1 cellular context compared by ENCODE assay signal in genomic region chr16:58492735-58493134, GRCh38.
TF ChIP-seq lines count a peak whose summit lies in the region.

No MANE protein-coding gene starts in this region.

TF ChIP-seq in SK-N-SH, 30 proteins besides CTCF, POLR2A, EP300 and RAD21 (continued from another document):
- TF ChIP-seq MAX (IDR thresholded peaks at IDR 0.05; ENCODE audit: low read depth) (no peak), YY1 (IDR thresholded peaks at IDR 0.05; ENCODE audit: low read depth) (no peak), GABPA (IDR thresholded peaks at IDR 0.05; ENCODE audit: low read depth) (no peak), EZH2phosphoT487 (IDR thresholded peaks at IDR 0.05; ENCODE audit: borderline replicate concordance, low read depth) (no peak), TEAD4 (IDR thresholded peaks at IDR 0.05; ENCODE audit: borderline replicate concordance, insufficient read depth) (no peak), FOSL2 (IDR thresholded peaks at IDR 0.05; ENCODE audit: borderline replicate concordance, low read depth) (no peak), PBX3 (IDR thresholded peaks at IDR 0.05) (no peak), MXI1 (IDR thresholded peaks at IDR 0.05; ENCODE audit: low read depth, low read length) (no peak), FOXM1 (IDR thresholded peaks at IDR 0.05; ENCODE audit: low read depth) (no peak)
- TF ChIP-seq, protein P1, sequence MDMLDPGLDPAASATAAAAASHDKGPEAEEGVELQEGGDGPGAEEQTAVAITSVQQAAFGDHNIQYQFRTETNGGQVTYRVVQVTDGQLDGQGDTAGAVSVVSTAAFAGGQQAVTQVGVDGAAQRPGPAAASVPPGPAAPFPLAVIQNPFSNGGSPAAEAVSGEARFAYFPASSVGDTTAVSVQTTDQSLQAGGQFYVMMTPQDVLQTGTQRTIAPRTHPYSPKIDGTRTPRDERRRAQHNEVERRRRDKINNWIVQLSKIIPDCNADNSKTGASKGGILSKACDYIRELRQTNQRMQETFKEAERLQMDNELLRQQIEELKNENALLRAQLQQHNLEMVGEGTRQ (IDR thresholded peaks at IDR 0.05; ENCODE audit: borderline replicate concordance, low read depth, low read length) = no peak
TF ChIP-seq in SK-N-SH: peak in this region for 0.
